1 cellular context compared by ENCODE assay signal in genomic region chr1:42975561-42976225, GRCh38.
TF ChIP-seq lines count a peak whose summit lies in the region.

No MANE protein-coding gene starts in this region.

TF ChIP-seq in HepG2, 621 proteins besides CTCF, POLR2A, EP300 and RAD21:
- TF ChIP-seq RARA (CRISPR knock-in tag; IDR thresholded peaks at IDR 0.05) (no peak), ZNF451 (CRISPR knock-in tag; IDR thresholded peaks at IDR 0.05) (no peak), CREB1 (IDR thresholded peaks at IDR 0.05) (peak; percentile 46; the same call in 1 of the 2 replicates), CREB1 (CRISPR knock-in tag; IDR thresholded peaks at IDR 0.05) (no peak), ZNF644 (CRISPR knock-in tag; IDR thresholded peaks at IDR 0.05; ENCODE audit: low read depth) (no peak)
TF ChIP-seq in HepG2: peak in this region for 1.
